1 cellular context compared by ENCODE assay signal in the genomic region with DNA sequence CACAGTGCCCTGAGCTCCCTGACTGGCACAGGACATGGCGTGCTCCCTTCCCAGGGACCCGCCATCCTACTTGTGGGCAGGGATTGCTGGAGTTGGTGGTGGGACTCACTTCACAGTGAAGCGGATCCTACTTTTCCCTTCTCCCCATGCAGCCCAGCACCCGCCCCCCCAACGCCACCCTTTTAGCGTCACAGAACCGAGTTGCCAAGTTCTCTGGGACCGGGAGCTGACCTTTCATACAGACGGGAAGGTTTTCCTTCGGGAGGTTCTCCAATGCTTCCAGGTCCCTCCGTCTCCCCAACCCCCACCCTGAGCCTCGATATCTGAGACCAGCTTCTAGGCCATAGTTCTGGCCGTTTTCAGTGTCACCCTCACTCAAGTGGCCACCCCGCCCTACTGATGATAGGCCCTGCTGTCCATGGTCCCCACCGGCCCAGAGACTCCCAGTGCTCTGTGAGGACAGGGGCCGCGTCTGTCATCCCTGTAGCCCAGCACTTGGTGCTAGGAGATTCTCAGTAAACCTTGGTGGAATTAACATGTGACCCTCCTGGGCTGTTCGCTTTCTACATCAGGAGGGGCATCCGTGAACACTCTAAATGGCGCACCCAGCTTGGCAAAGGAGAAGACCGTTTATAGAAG.
TF ChIP-seq lines count a peak whose summit lies in the region.

No MANE protein-coding gene starts in this region.

TF ChIP-seq in HepG2, 621 proteins besides CTCF, POLR2A, EP300 and RAD21 (continued from another document):
- TF ChIP-seq, protein P1, sequence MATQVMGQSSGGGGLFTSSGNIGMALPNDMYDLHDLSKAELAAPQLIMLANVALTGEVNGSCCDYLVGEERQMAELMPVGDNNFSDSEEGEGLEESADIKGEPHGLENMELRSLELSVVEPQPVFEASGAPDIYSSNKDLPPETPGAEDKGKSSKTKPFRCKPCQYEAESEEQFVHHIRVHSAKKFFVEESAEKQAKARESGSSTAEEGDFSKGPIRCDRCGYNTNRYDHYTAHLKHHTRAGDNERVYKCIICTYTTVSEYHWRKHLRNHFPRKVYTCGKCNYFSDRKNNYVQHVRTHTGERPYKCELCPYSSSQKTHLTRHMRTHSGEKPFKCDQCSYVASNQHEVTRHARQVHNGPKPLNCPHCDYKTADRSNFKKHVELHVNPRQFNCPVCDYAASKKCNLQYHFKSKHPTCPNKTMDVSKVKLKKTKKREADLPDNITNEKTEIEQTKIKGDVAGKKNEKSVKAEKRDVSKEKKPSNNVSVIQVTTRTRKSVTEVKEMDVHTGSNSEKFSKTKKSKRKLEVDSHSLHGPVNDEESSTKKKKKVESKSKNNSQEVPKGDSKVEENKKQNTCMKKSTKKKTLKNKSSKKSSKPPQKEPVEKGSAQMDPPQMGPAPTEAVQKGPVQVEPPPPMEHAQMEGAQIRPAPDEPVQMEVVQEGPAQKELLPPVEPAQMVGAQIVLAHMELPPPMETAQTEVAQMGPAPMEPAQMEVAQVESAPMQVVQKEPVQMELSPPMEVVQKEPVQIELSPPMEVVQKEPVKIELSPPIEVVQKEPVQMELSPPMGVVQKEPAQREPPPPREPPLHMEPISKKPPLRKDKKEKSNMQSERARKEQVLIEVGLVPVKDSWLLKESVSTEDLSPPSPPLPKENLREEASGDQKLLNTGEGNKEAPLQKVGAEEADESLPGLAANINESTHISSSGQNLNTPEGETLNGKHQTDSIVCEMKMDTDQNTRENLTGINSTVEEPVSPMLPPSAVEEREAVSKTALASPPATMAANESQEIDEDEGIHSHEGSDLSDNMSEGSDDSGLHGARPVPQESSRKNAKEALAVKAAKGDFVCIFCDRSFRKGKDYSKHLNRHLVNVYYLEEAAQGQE (IDR thresholded peaks at IDR 0.05; ENCODE audit: borderline replicate concordance in 1 of 2, low read depth in 1 of 2, low read length in 2 of 2): peak; percentile 33 to 86
- TF ChIP-seq ZNF768 (CRISPR knock-in tag; IDR thresholded peaks at IDR 0.05) (peak; percentile 49; the same call in 1 of the 2 replicates), AKAP8 (CRISPR knock-in tag; IDR thresholded peaks at IDR 0.05) (no peak), ZBTB1 (CRISPR knock-in tag; IDR thresholded peaks at IDR 0.05; ENCODE audit: borderline replicate concordance) (no peak), MBNL3 (CRISPR knock-in tag; conservative IDR thresholded peaks at IDR 0.05) (no peak)
TF ChIP-seq in HepG2: peak in this region for 3.
